In genomic region chr2:7368211-7368610, GRCh38 we compare ENCODE assay signal across 2 cellular contexts.
TF ChIP-seq lines count a peak whose summit lies in the region.

No MANE protein-coding gene starts in this region.

TF ChIP-seq in A549, 52 proteins besides CTCF, POLR2A, EP300 and RAD21 (continued from another document):
- TF ChIP-seq BCL3 (IDR thresholded peaks at IDR 0.05) = no peak
- TF ChIP-seq MAX (IDR thresholded peaks at IDR 0.05) = no peak

TF ChIP-seq in HEK293, 187 proteins besides CTCF, POLR2A, EP300 and RAD21 (continued from another document):
- TF ChIP-seq TSHZ1 (tag by site-specific recombination; IDR thresholded peaks at IDR 0.05; ENCODE audit: borderline replicate concordance) (no peak), ZNF664 (tag by site-specific recombination; IDR thresholded peaks at IDR 0.05) (no peak)
